ENCODE assay signal across 8 cellular contexts in genomic region chr4:182447938-182448280, GRCh38.
DNase-seq lines count a peak whose midpoint lies in the region; ATAC-seq and TF ChIP-seq lines count a peak whose summit lies in the region.

No MANE protein-coding gene starts in this region.

- peak; percentile 2 for ATAC-seq in HG02938 (IDR thresholded peaks at IDR 0.05; ENCODE audit: unreplicated experiment)
- ATAC-seq in stimulated activated naive B cell treated with anti-CD40 and anti-IgM and Interleukin-4, amounts not matched to agents 10 μg/mL and 1 μg/mL and 100 μg/mL, for 72 hours (replicated peaks): no peak
- ATAC-seq in GM18520 (IDR thresholded peaks at IDR 0.05; ENCODE audit: unreplicated experiment): no peak
- ATAC-seq in GM19023 (IDR thresholded peaks at IDR 0.05; ENCODE audit: unreplicated experiment): no peak

- peak overlapping the region in 4 of 5 experiments; percentile 75 to 93 (median 84) for H3K27ac Mint-ChIP-seq in brain
- no peak overlapping the region for H3K27ac Mint-ChIP-seq in stimulated activated naive B cell treated with anti-CD40 and anti-IgM and Interleukin-4, amounts not matched to agents 10 μg/mL and 1 μg/mL and 100 μg/mL, for 72 hours

- TF ChIP-seq CTCF in brain (conservative IDR thresholded peaks at IDR 0.05): no peak
- TF ChIP-seq CTCF in GM10266 (IDR thresholded peaks at IDR 0.05; ENCODE audit: control insufficient read depth, insufficient read depth, low read depth, missing control alignments): no peak

- DNase-seq in islet precursor cell: peak; percentile 67
- DNase-seq in stimulated activated naive B cell treated with anti-CD40 and anti-IgM and Interleukin-4, amounts not matched to agents 10 μg/mL and 1 μg/mL and 100 μg/mL, for 72 hours: no peak
- no peak for DNase-seq in GM10266 (ENCODE audit: extremely low spot score)
- no peak for DNase-seq in SKM-1 treated with dmso at 0.1 percent for 144 hours (lab: John Stamatoyannopoulos, UW; ENCODE audit: unreplicated experiment)

- no peaks in the 10 kb centered on the region for H3K36me3 Mint-ChIP-seq in brain
- no peaks in the 10 kb centered on the region for H3K36me3 Mint-ChIP-seq in stimulated activated naive B cell treated with anti-CD40 and anti-IgM and Interleukin-4, amounts not matched to agents 10 μg/mL and 1 μg/mL and 100 μg/mL, for 72 hours

- peak overlapping the region; percentile 83 to 96 (median 85) for H3K4me3 Mint-ChIP-seq in brain
- H3K4me3 Mint-ChIP-seq in stimulated activated naive B cell treated with anti-CD40 and anti-IgM and Interleukin-4, amounts not matched to agents 10 μg/mL and 1 μg/mL and 100 μg/mL, for 72 hours: peak overlapping the region; percentile 56 to 82

- H3K9me3 Mint-ChIP-seq in brain: no peaks in the 10 kb centered on the region
- H3K9me3 Mint-ChIP-seq in stimulated activated naive B cell treated with anti-CD40 and anti-IgM and Interleukin-4, amounts not matched to agents 10 μg/mL and 1 μg/mL and 100 μg/mL, for 72 hours: peaks cover 0 to 1% of the 10 kb centered on the region in 2 donors

- peaks cover 26% of the 10 kb centered on the region for H3K27me3 Mint-ChIP-seq in brain
- peaks cover 53 to 80% of the 10 kb centered on the region in 2 donors for H3K27me3 Mint-ChIP-seq in stimulated activated naive B cell treated with anti-CD40 and anti-IgM and Interleukin-4, amounts not matched to agents 10 μg/mL and 1 μg/mL and 100 μg/mL, for 72 hours

- peaks cover 37% of the 10 kb centered on the region for H3K4me1 Mint-ChIP-seq in brain
- H3K4me1 Mint-ChIP-seq in stimulated activated naive B cell treated with anti-CD40 and anti-IgM and Interleukin-4, amounts not matched to agents 10 μg/mL and 1 μg/mL and 100 μg/mL, for 72 hours: peaks cover 12 to 30% of the 10 kb centered on the region in 2 donors
